ENCODE assay signal across 28 cellular contexts in the genomic region with DNA sequence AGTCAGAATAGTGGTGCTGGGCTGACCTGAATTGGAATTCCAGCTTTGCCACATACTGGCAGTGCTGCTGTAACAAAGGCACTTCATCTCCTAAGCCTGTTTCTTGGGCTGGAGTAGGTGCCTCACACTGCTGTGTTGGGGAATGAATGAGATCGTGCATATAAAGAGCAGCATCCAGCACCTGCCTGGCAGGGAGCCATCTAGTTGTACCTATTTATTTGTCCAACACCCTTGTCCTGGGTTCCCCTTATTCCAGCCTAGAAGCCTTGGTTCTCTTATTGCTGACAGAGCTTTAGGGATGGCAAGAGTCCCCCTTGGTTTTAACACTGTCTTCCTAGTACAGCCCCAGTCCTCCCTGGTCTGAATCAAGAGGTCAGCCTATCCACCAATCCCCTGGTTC.
"Had no signal": no experiment of that assay in that cellular context is flagged by ENCODE, and none has a peak within 500 bp of the region (broad histone marks: within the 10 kb centered on the region; RNA-seq: fewer than 3 reads in every experiment).

No MANE protein-coding gene starts in this region.

- H3K27me3 Mint-ChIP-seq: activated T-cell treated with anti-CD3 and anti-CD28 coated beads, Interleukin-2, amount 50 U/mL, for 24 hours; activated T-helper 17 cell treated with anti-CD3 and anti-CD28 coated beads, Interleukin-2, amount 50 U/mL, for 72 hours; brain; effector memory CD8-positive, alpha-beta T cell; type B pancreatic cell had no signal

- H3K4me1 Mint-ChIP-seq: activated T-helper 17 cell treated with anti-CD3 and anti-CD28 coated beads, Interleukin-2, amount 50 U/mL, for 72 hours; naive thymus-derived CD4-positive, alpha-beta T cell; neural crest cell; stimulated activated memory B cell treated with anti-CD40 and anti-IgM and Interleukin-4, amounts not matched to agents 10 μg/mL and 1 μg/mL and 100 μg/mL, for 72 hours had no signal

- H3K36me3 ChIP-seq: esophagus muscularis mucosa, left lung, thoracic aorta, WERI-Rb-1 had no signal

- H3K27me3 ChIP-seq: esophagus muscularis mucosa, hepatocyte, left lung had no signal

- H3K4me3 ChIP-seq: esophagus muscularis mucosa, hepatocyte, left lung, thoracic aorta had no signal

- FAIRE-seq: endothelial cell of umbilical vein, frontal cortex, small intestine had no signal

- H3K4me3 Mint-ChIP-seq: activated T-cell treated with anti-CD3 and anti-CD28 coated beads, Interleukin-2, amount 50 U/mL, for 24 hours; activated T-helper 17 cell treated with anti-CD3 and anti-CD28 coated beads, Interleukin-2, amount 50 U/mL, for 72 hours; brain; effector memory CD8-positive, alpha-beta T cell; naive thymus-derived CD4-positive, alpha-beta T cell; neural crest cell; stimulated activated memory B cell treated with anti-CD40 and anti-IgM and Interleukin-4, amounts not matched to agents 10 μg/mL and 1 μg/mL and 100 μg/mL, for 72 hours; T-helper 2 cell treated with Interferon-gamma antibody and Interleukin-4, amounts not matched to agents 5 μg/mL and 100 μg/mL, for 36 hours; type B pancreatic cell had no signal

- H3K27ac Mint-ChIP-seq: activated naive CD4-positive, alpha-beta T cell treated with anti-CD3 and anti-CD28 coated beads, Interleukin-2, amount 50 U/mL, for 72 hours; activated T-cell treated with anti-CD3 and anti-CD28 coated beads, Interleukin-2, amount 50 U/mL, for 24 hours; activated T-helper 17 cell treated with anti-CD3 and anti-CD28 coated beads, Interleukin-2, amount 50 U/mL, for 72 hours; brain; effector memory CD8-positive, alpha-beta T cell; naive thymus-derived CD4-positive, alpha-beta T cell; stimulated activated memory B cell treated with anti-CD40 and anti-IgM and Interleukin-4, amounts not matched to agents 10 μg/mL and 1 μg/mL and 100 μg/mL, for 72 hours; T-helper 2 cell treated with Interferon-gamma antibody and Interleukin-4, amounts not matched to agents 5 μg/mL and 100 μg/mL, for 36 hours; type B pancreatic cell had no signal

- H3K9me3 Mint-ChIP-seq: activated naive CD4-positive, alpha-beta T cell treated with anti-CD3 and anti-CD28 coated beads, Interleukin-2, amount 50 U/mL, for 72 hours; activated T-cell treated with anti-CD3 and anti-CD28 coated beads, Interleukin-2, amount 50 U/mL, for 24 hours; activated T-helper 17 cell treated with anti-CD3 and anti-CD28 coated beads, Interleukin-2, amount 50 U/mL, for 72 hours; effector memory CD8-positive, alpha-beta T cell; neural crest cell; stimulated activated memory B cell treated with anti-CD40 and anti-IgM and Interleukin-4, amounts not matched to agents 10 μg/mL and 1 μg/mL and 100 μg/mL, for 72 hours; T-helper 2 cell treated with Interferon-gamma antibody and Interleukin-4, amounts not matched to agents 5 μg/mL and 100 μg/mL, for 36 hours; type B pancreatic cell had no signal

- ATAC-seq: activated naive CD4-positive, alpha-beta T cell treated with anti-CD3 and anti-CD28 coated beads, Interleukin-2, amount 50 U/mL, for 72 hours; activated T-helper 17 cell treated with anti-CD3 and anti-CD28 coated beads, Interleukin-2, amount 50 U/mL, for 72 hours; effector memory CD8-positive, alpha-beta T cell; left lung; naive thymus-derived CD4-positive, alpha-beta T cell; sciatic nerve; stimulated activated memory B cell treated with anti-CD40 and anti-IgM and Interleukin-4, amounts not matched to agents 10 μg/mL and 1 μg/mL and 100 μg/mL, for 72 hours had no signal

- H3K36me3 Mint-ChIP-seq: activated naive CD4-positive, alpha-beta T cell treated with anti-CD3 and anti-CD28 coated beads, Interleukin-2, amount 50 U/mL, for 72 hours; brain; stimulated activated memory B cell treated with anti-CD40 and anti-IgM and Interleukin-4, amounts not matched to agents 10 μg/mL and 1 μg/mL and 100 μg/mL, for 72 hours; type B pancreatic cell had no signal

- DNase-seq: activated CD4-positive, CD25-positive, alpha-beta regulatory T cell treated with anti-CD3 and anti-CD28 coated beads, Interleukin-2, amount 50 U/mL, for 72 hours; activated CD8-positive, alpha-beta memory T cell treated with anti-CD3 and anti-CD28 coated beads for 24 hours; activated CD8-positive, alpha-beta memory T cell treated with anti-CD3 and anti-CD28 coated beads, Interleukin-2, amount 50 U/mL, for 4 hours; activated T-cell treated with anti-CD3 and anti-CD28 coated beads, Interleukin-2, amount 50 U/mL, for 24 hours; aorta; caudate nucleus; effector memory CD8-positive, alpha-beta T cell; glutamatergic neuron; kidney glomerular epithelial cell; left lung; naive thymus-derived CD4-positive, alpha-beta T cell; posterior cingulate gyrus; small intestine; stimulated activated CD4-positive, alpha-beta T cell treated with anti-CD3 and anti-CD28 coated beads, Interleukin-15, amount 100 ng/mL, for 24 hours; WERI-Rb-1 had no signal
